In genomic region chr3:21718161-21718765, GRCh38 we compare ENCODE assay signal across 16 cellular contexts. TPM values are rescaled to one million over a fixed set of nuclear protein-coding genes. Genes with fewer than 3 reads are reported as not detected.
A peak's percentile ranks its signal among the peaks of the same experiment; 100 is the strongest.
DNase-seq lines count a peak whose midpoint lies in the region; ATAC-seq, FAIRE-seq and TF ChIP-seq lines count a peak whose summit lies in the region.
"Had no signal": no experiment of that assay in that cellular context is flagged by ENCODE, and none has a peak within 500 bp of the region (broad histone marks: within the 10 kb centered on the region; RNA-seq: fewer than 3 reads in every experiment).

No MANE protein-coding gene starts in this region.

- H3K27ac ChIP-seq in foreskin keratinocyte = peak overlapping the region; percentile 14
- H3K27ac ChIP-seq: 22Rv1, hepatocyte, skin epidermis had no signal

- TF ChIP-seq CTCF in foreskin keratinocyte (conservative IDR thresholded peaks at IDR 0.05) = no peak

- no peak for FAIRE-seq in urothelium cell line (lab: Jason Lieb, UNC)

- H3K27me3 ChIP-seq in foreskin keratinocyte = no peaks in the 10 kb centered on the region
- H3K27me3 ChIP-seq: hepatocyte had no signal

- H3K4me1 ChIP-seq in foreskin keratinocyte = peaks cover 15% of the 10 kb centered on the region

- DNase-seq in NCI-H2171 treated with DMSO at 0.1 percent for 48 hours (lab: John Stamatoyannopoulos, UW) (peak; percentile 1), NCI-H2171 (lab: John Stamatoyannopoulos, UW) (no peak), amniotic stem cell (lab: John Stamatoyannopoulos, UW) (peak; percentile 87), foreskin keratinocyte (peak; percentile 94 to 98), urothelium cell line (ENCODE audit: low spot score) (peak; percentile 75), NCI-H1694 treated with DMSO at 0.1 percent for 48 hours (lab: John Stamatoyannopoulos, UW) (no peak), globus pallidus (ENCODE audit: low spot score) (no peak)
- DNase-seq: activated T-cell treated with anti-CD3 and anti-CD28 coated beads, Interleukin-2, amount 50 U/mL, for 72 hours; cerebellar nuclear complex; GF-D8; NCI-H345; RPMI8226 had no signal

- peak; percentile 99 for ATAC-seq in foreskin keratinocyte
- no peak for ATAC-seq in HG02938 (IDR thresholded peaks at IDR 0.05; ENCODE audit: unreplicated experiment)
- ATAC-seq: activated T-cell treated with anti-CD3 and anti-CD28 coated beads, Interleukin-2, amount 50 U/mL, for 72 hours had no signal

RNA-seq across cellular contexts. Expression of gene ZNF385D, which starts 32.7 kb away (rescaled TPM):
- 1.6 and 1.7 TPM in 2 replicates for total RNA-seq in foreskin keratinocyte
- 1.2 and 2.3 TPM in 2 replicates for polyA plus RNA-seq in foreskin keratinocyte
- total RNA-seq: activated T-cell treated with anti-CD3 and anti-CD28 coated beads, Interleukin-2, amount 50 U/mL, for 72 hours had no signal

Comparison
In these comparisons a context has a peak if more than half of its experiments do, and no peak if none do; other contexts are left out.
1. DNase-seq: peak in NCI-H2171 treated with DMSO at 0.1 percent for 48 hours (single experiment), amniotic stem cell (single experiment), foreskin keratinocyte (2 of 2) and urothelium cell line (single experiment); none in NCI-H2171 (single experiment), NCI-H1694 treated with DMSO at 0.1 percent for 48 hours (single experiment) and globus pallidus (single experiment).